Comparison of ENCODE assay signal across 8 cellular contexts in the genomic region with DNA sequence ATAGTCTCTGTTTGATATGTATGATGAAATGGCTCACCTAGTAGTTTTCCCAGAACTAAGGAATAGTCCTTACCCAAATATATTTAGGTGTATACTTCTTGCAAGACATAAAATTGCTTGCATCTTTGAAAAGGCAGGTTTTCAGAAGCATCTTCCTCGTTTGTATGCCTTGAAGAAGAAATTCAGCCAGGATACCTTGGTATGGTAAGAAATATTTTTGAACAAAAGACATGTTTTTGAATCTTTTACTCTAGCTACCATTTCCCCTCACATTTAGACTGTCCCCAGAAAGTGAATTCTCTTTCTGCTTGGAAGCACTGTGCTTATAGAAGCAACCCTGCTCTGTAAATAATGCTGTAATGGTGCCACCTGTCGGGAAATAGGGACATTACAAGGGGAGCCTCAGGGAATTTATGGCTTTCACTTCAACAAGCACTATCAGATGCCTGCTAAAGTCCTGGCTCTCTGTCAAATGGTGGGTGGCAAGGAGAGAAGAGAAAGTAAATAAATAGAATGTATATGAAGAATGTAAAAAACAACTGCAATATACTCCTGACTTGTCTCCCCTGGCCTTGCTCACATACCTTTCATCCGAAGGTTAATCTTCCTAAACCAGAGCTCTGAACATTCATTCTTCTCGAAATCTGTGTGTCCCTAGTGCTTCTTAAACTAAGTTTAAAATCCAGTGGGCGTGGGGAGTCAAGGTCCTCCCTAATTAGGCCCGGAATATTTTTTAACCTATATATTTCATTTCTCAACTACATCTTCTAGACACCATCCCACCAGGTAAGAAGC. TPM values are rescaled to one million over a fixed set of nuclear protein-coding genes. Genes with fewer than 3 reads are reported as not detected.
DNase-seq lines count a peak whose midpoint lies in the region; ATAC-seq and TF ChIP-seq lines count a peak whose summit lies in the region.

No MANE protein-coding gene starts in this region.

- H3K27ac ChIP-seq in DND-41 (ENCODE audit: low read length), result no peak overlapping the region
- no peak overlapping the region for H3K27ac ChIP-seq in liver (ENCODE audit: low read depth in 1 of 2, low read length in 2 of 2)

- DNase-seq in DND-41 (peak; percentile 69), HFF-Myc (ENCODE audit: extremely low read depth, low read depth) (peak; percentile 73), NCI-H2196 (lab: John Stamatoyannopoulos, UW; ENCODE audit: unreplicated experiment) (peak; percentile 65), choroid plexus epithelial cell (ENCODE audit: low read depth) (peak; percentile 88)
- peak; percentile 48 for DNase-seq in activated CD4-positive, alpha-beta T cell treated with anti-CD3 and anti-CD28 coated beads for 1 hour
- DNase-seq in stimulated activated CD8-positive, alpha-beta memory T cell treated with anti-CD3 and anti-CD28 coated beads, Interleukin-12 subunit alpha, Interleukin-12 subunit beta, amount 100 ng/mL, for 1 hour (ENCODE audit: low read depth), result peak; percentile 59

- peak; percentile 79 to 83 for TF ChIP-seq RAD21 in liver (IDR thresholded peaks at IDR 0.05)

- H3K36me3 ChIP-seq in DND-41 (ENCODE audit: insufficient read depth, low read length) (no peaks in the 10 kb centered on the region), liver (ENCODE audit: control insufficient read depth in 4 of 4, insufficient read depth in 3 of 4, low read depth in 1 of 4, low read length in 3 of 4) (no peaks in the 10 kb centered on the region)

- 41% methylated on average over 6 of the region's 6 CpGs for WGBS in liver

- H3K4me1 ChIP-seq in DND-41 (ENCODE audit: insufficient read depth, low read length) (no peaks in the 10 kb centered on the region), liver (ENCODE audit: control insufficient read depth in 4 of 4, insufficient read depth in 4 of 4, low read length in 3 of 4) (no peaks in the 10 kb centered on the region)

- no peak overlapping the region for H2AFZ ChIP-seq in DND-41 (ENCODE audit: low read depth, low read length)

- no peak overlapping the region for H3K4me2 ChIP-seq in DND-41 (ENCODE audit: insufficient read depth, low read length)

- peak; percentile 93 for TF ChIP-seq CTCF in DND-41 (IDR thresholded peaks at IDR 0.05; ENCODE audit: borderline replicate concordance, extremely low read depth, low read length, poor library complexity, severe bottlenecking)
- TF ChIP-seq CTCF in HFF-Myc (IDR thresholded peaks at IDR 0.05; ENCODE audit: low read depth, low read length, missing control alignments), result peak; percentile 78
- peak; percentile 83 for TF ChIP-seq CTCF in choroid plexus epithelial cell (conservative IDR thresholded peaks at IDR 0.05; ENCODE audit: low read depth, low read length)
- TF ChIP-seq CTCF in liver (IDR thresholded peaks at IDR 0.05; ENCODE audit: low read depth, low read length, missing input control), result peak; percentile 90

- ATAC-seq in DND-41 (ENCODE audit: insufficient read depth, low read depth) (peak; percentile 90), HG02763 (IDR thresholded peaks at IDR 0.05; ENCODE audit: unreplicated experiment) (no peak)

- H4K20me1 ChIP-seq in DND-41 (ENCODE audit: insufficient read depth, low read length), result no peaks in the 10 kb centered on the region

- no peaks in the 10 kb centered on the region for H3K9me3 ChIP-seq in DND-41 (ENCODE audit: insufficient read depth, low read length, severe bottlenecking)
- no peaks in the 10 kb centered on the region for H3K9me3 ChIP-seq in liver (ENCODE audit: control insufficient read depth in 4 of 4, low read length in 3 of 4)

- H3K79me2 ChIP-seq in DND-41 (ENCODE audit: insufficient read depth, low read length), result no peaks in the 10 kb centered on the region

- H3K4me3 ChIP-seq in DND-41 (ENCODE audit: low read depth in 1 of 2, low read length in 2 of 2) (no peak overlapping the region), HFF-Myc (replicated peaks; ENCODE audit: low read depth, low read length) (no peak overlapping the region), choroid plexus epithelial cell (ENCODE audit: low read depth, low read length) (no peak overlapping the region), liver (ENCODE audit: low read depth in 1 of 3, low read length in 3 of 3) (no peak overlapping the region)

- H3K9ac ChIP-seq in DND-41 (ENCODE audit: low read depth, low read length) (no peak overlapping the region), liver (ENCODE audit: low read depth in 1 of 2, low read length in 2 of 2) (no peak overlapping the region)

- H3K27me3 ChIP-seq in DND-41 (ENCODE audit: insufficient read depth, low read length, poor library complexity) (peaks cover 28% of the 10 kb centered on the region), liver (ENCODE audit: control insufficient read depth in 4 of 4, insufficient read depth in 4 of 4, low read length in 3 of 4) (peaks cover 0 to 6% (median 0%) of the 10 kb centered on the region in 4 donors)

TF ChIP-seq in liver, 16 proteins besides CTCF, POLR2A, EP300 and RAD21:
- TF ChIP-seq, protein P1, sequence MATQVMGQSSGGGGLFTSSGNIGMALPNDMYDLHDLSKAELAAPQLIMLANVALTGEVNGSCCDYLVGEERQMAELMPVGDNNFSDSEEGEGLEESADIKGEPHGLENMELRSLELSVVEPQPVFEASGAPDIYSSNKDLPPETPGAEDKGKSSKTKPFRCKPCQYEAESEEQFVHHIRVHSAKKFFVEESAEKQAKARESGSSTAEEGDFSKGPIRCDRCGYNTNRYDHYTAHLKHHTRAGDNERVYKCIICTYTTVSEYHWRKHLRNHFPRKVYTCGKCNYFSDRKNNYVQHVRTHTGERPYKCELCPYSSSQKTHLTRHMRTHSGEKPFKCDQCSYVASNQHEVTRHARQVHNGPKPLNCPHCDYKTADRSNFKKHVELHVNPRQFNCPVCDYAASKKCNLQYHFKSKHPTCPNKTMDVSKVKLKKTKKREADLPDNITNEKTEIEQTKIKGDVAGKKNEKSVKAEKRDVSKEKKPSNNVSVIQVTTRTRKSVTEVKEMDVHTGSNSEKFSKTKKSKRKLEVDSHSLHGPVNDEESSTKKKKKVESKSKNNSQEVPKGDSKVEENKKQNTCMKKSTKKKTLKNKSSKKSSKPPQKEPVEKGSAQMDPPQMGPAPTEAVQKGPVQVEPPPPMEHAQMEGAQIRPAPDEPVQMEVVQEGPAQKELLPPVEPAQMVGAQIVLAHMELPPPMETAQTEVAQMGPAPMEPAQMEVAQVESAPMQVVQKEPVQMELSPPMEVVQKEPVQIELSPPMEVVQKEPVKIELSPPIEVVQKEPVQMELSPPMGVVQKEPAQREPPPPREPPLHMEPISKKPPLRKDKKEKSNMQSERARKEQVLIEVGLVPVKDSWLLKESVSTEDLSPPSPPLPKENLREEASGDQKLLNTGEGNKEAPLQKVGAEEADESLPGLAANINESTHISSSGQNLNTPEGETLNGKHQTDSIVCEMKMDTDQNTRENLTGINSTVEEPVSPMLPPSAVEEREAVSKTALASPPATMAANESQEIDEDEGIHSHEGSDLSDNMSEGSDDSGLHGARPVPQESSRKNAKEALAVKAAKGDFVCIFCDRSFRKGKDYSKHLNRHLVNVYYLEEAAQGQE (IDR thresholded peaks at IDR 0.05), result no peak
- no peak for TF ChIP-seq HNF4G (IDR thresholded peaks at IDR 0.05)
- no peak for TF ChIP-seq RXRA (IDR thresholded peaks at IDR 0.05)
- TF ChIP-seq, protein P2, sequence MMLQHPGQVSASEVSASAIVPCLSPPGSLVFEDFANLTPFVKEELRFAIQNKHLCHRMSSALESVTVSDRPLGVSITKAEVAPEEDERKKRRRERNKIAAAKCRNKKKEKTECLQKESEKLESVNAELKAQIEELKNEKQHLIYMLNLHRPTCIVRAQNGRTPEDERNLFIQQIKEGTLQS (IDR thresholded peaks at IDR 0.05), result no peak
- no peak for TF ChIP-seq SP1 (IDR thresholded peaks at IDR 0.05)
- TF ChIP-seq JUND (IDR thresholded peaks at IDR 0.05), result no peak
- TF ChIP-seq YY1 (IDR thresholded peaks at IDR 0.05), result no peak
- TF ChIP-seq HNF4A (conservative IDR thresholded peaks at IDR 0.05), result no peak
- TF ChIP-seq NR2F2 (IDR thresholded peaks at IDR 0.05), result no peak
- no peak for TF ChIP-seq GABPA (IDR thresholded peaks at IDR 0.05 in 1 of 2, conservative IDR thresholded peaks at IDR 0.05 in 1 of 2)
- no peak for TF ChIP-seq TAF1 (conservative IDR thresholded peaks at IDR 0.05)
- no peak for TF ChIP-seq FOXA1 (IDR thresholded peaks at IDR 0.05)
- no peak for TF ChIP-seq EGR1 (IDR thresholded peaks at IDR 0.05; ENCODE audit: low read depth in 2 of 2)
- TF ChIP-seq, protein P3, sequence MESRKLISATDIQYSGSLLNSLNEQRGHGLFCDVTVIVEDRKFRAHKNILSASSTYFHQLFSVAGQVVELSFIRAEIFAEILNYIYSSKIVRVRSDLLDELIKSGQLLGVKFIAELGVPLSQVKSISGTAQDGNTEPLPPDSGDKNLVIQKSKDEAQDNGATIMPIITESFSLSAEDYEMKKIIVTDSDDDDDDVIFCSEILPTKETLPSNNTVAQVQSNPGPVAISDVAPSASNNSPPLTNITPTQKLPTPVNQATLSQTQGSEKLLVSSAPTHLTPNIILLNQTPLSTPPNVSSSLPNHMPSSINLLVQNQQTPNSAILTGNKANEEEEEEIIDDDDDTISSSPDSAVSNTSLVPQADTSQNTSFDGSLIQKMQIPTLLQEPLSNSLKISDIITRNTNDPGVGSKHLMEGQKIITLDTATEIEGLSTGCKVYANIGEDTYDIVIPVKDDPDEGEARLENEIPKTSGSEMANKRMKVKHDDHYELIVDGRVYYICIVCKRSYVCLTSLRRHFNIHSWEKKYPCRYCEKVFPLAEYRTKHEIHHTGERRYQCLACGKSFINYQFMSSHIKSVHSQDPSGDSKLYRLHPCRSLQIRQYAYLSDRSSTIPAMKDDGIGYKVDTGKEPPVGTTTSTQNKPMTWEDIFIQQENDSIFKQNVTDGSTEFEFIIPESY (IDR thresholded peaks at IDR 0.05), result no peak
- TF ChIP-seq, protein P4, sequence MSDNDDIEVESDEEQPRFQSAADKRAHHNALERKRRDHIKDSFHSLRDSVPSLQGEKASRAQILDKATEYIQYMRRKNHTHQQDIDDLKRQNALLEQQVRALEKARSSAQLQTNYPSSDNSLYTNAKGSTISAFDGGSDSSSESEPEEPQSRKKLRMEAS (IDR thresholded peaks at IDR 0.05), result no peak
- no peak for TF ChIP-seq FOXA2 (IDR thresholded peaks at IDR 0.05)

RNA-seq across cellular contexts. Expression of a gene that starts 6.1 kb away (rescaled TPM):
- under 1 TPM in 1 of 2 donors, not detected in 1; 0.08 TPM for total RNA-seq in liver
- under 1 TPM; 0.07 to 0.13 TPM for polyA plus RNA-seq in liver

RNA-seq across cellular contexts. Expression of a gene that starts 13.6 kb away (rescaled TPM):
- not detected for total RNA-seq in liver
- polyA plus RNA-seq in liver, result not detected

RNA-seq across cellular contexts. Expression of a gene that starts 32.2 kb away (rescaled TPM):
- 10 to 100 TPM; 17.0 to 17.7 TPM for total RNA-seq in liver
- polyA plus RNA-seq in liver, result 10 to 100 TPM; 18.6 to 23.5 TPM
